In genomic region chr1:219825355-219825754, GRCh38 we compare ENCODE assay signal across 22 cellular contexts.
"Had no signal": no experiment of that assay in that cellular context is flagged by ENCODE, and none has a peak within 500 bp of the region (broad histone marks: within the 10 kb centered on the region; RNA-seq: fewer than 3 reads in every experiment).

No MANE protein-coding gene starts in this region.

- H3K9ac ChIP-seq: SK-N-SH had no signal

- FAIRE-seq: RCC 7860 had no signal

- DNase-seq: IMR-90, Kasumi-1, KG1, MM.1S, NCI-H1092 treated with DMSO at 0.1 percent for 48 hours, NCI-H1436, NCI-H187, NCI-H2029, NCI-H2081 treated with DMSO at 0.1 percent for 48 hours, NCI-H2171, NCI-H226, NCI-H446, NCI-H510A, NCI-H524 treated with DMSO at 0.1 percent for 48 hours, NCI-H69, NCI-H774, RPMI8226, SHP77, SK-N-SH, SW 1271, T-cell had no signal

- H3K4me2 ChIP-seq: SK-N-SH had no signal

- ATAC-seq: T-cell had no signal

- H3K9me3 ChIP-seq: SK-N-SH had no signal
